Comparison of ENCODE assay signal across 29 cellular contexts in the genomic region with DNA sequence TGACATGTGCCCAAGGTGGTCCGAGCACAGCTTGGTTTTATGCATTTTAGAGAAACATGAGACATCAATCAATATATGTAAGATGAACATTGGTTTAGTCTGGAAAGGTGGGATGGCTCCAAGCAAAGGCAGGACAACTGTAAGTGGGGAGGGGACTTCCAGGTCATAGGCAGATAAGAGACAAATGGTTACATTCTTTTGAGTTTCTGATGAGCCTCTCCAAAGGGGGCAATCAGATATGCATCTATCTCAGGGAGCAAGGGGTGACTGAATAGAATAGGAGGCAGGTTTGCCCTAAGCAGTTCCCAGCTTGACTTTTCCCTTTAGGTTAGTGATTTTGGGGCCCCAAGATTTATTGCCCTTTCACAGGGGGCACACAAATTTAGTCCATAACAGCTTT.
"Had no signal": no experiment of that assay in that cellular context is flagged by ENCODE, and none has a peak within 500 bp of the region (broad histone marks: within the 10 kb centered on the region; RNA-seq: fewer than 3 reads in every experiment).

No MANE protein-coding gene starts in this region.

- H3K27me3 ChIP-seq: ovary, right lobe of liver, thyroid gland, tibial nerve, upper lobe of left lung, vagina had no signal

- DNase-seq: naive B cell; naive thymus-derived CD8-positive, alpha-beta T cell; occipital lobe; ovary; posterior cingulate gyrus; psoas muscle; right cardiac atrium; right lobe of liver; sigmoid colon; small intestine; stimulated activated CD4-positive, alpha-beta T cell treated with anti-CD3 and anti-CD28 coated beads, Interleukin-15, amount 100 ng/mL, for 24 hours; stimulated activated CD4-positive, alpha-beta T cell treated with anti-CD3 and anti-CD28 coated beads, Interleukin-2, amount 100 ng/mL, for 24 hours; stimulated activated CD4-positive, alpha-beta T cell treated with anti-CD3 and anti-CD28 coated beads, Interleukin-2, amount 100 ng/mL, for 48 hours; stimulated activated CD4-positive, alpha-beta T cell treated with anti-CD3 and anti-CD28 coated beads, Interleukin-4, amount 100 ng/mL, for 24 hours; stimulated activated naive B cell treated with anti-CD40 and anti-IgM and Interleukin-4, amounts not matched to agents 10 μg/mL and 1 μg/mL and 100 μg/mL, for 72 hours; stimulated activated naive CD4-positive, alpha-beta T cell treated with Interleukin-2 at 50 U/mL for 16 hours; stomach; thyroid gland; trophoblast cell; upper lobe of left lung had no signal

- H3K4me3 Mint-ChIP-seq: naive B cell; naive thymus-derived CD8-positive, alpha-beta T cell; nephron; neural crest cell; stimulated activated effector memory CD8-positive, alpha-beta T cell treated with anti-CD3 and anti-CD28 coated beads, Interleukin-12 subunit alpha, Interleukin-12 subunit beta, amount 100 ng/mL, for 72 hours; stimulated activated naive B cell treated with anti-CD40 and anti-IgM and Interleukin-4, amounts not matched to agents 10 μg/mL and 1 μg/mL and 100 μg/mL, for 72 hours; stimulated activated naive CD8-positive, alpha-beta T cell treated with anti-CD3 and anti-CD28 coated beads, Interleukin-15, Interleukin-2, amounts not matched to agents 100 ng/mL and 50 ng/mL, for 24 hours had no signal

- H3K9ac ChIP-seq: parathyroid adenoma had no signal

- H3K4me1 Mint-ChIP-seq: naive B cell; nephron; stimulated activated effector memory CD8-positive, alpha-beta T cell treated with anti-CD3 and anti-CD28 coated beads, Interleukin-12 subunit alpha, Interleukin-12 subunit beta, amount 100 ng/mL, for 72 hours; stimulated activated naive B cell treated with anti-CD40 and anti-IgM and Interleukin-4, amounts not matched to agents 10 μg/mL and 1 μg/mL and 100 μg/mL, for 72 hours had no signal

- H3K4me3 ChIP-seq: ovary, psoas muscle, right lobe of liver, sigmoid colon, stomach, thoracic aorta, thyroid gland, tibial nerve, upper lobe of left lung, vagina had no signal

- ATAC-seq: naive thymus-derived CD8-positive, alpha-beta T cell; psoas muscle; right cardiac atrium; right lobe of liver; stimulated activated effector memory CD8-positive, alpha-beta T cell treated with anti-CD3 and anti-CD28 coated beads, Interleukin-12 subunit alpha, Interleukin-12 subunit beta, amount 100 ng/mL, for 72 hours; stimulated activated naive B cell treated with anti-CD40 and anti-IgM and Interleukin-4, amounts not matched to agents 10 μg/mL and 1 μg/mL and 100 μg/mL, for 72 hours had no signal

- H3K27ac Mint-ChIP-seq: naive B cell; naive thymus-derived CD8-positive, alpha-beta T cell; nephron; progenitor cell of endocrine pancreas; stimulated activated effector memory CD8-positive, alpha-beta T cell treated with anti-CD3 and anti-CD28 coated beads, Interleukin-12 subunit alpha, Interleukin-12 subunit beta, amount 100 ng/mL, for 72 hours; stimulated activated naive B cell treated with anti-CD40 and anti-IgM and Interleukin-4, amounts not matched to agents 10 μg/mL and 1 μg/mL and 100 μg/mL, for 72 hours; stimulated activated naive CD8-positive, alpha-beta T cell treated with anti-CD3 and anti-CD28 coated beads, Interleukin-15, Interleukin-2, amounts not matched to agents 100 ng/mL and 50 ng/mL, for 24 hours had no signal

- H3K9me3 Mint-ChIP-seq: naive thymus-derived CD8-positive, alpha-beta T cell; nephron; neural crest cell; stimulated activated effector memory CD8-positive, alpha-beta T cell treated with anti-CD3 and anti-CD28 coated beads, Interleukin-12 subunit alpha, Interleukin-12 subunit beta, amount 100 ng/mL, for 72 hours; stimulated activated naive B cell treated with anti-CD40 and anti-IgM and Interleukin-4, amounts not matched to agents 10 μg/mL and 1 μg/mL and 100 μg/mL, for 72 hours; stimulated activated naive CD8-positive, alpha-beta T cell treated with anti-CD3 and anti-CD28 coated beads, Interleukin-15, Interleukin-2, amounts not matched to agents 100 ng/mL and 50 ng/mL, for 24 hours had no signal

- H3K36me3 Mint-ChIP-seq: naive B cell; naive thymus-derived CD8-positive, alpha-beta T cell; stimulated activated effector memory CD8-positive, alpha-beta T cell treated with anti-CD3 and anti-CD28 coated beads, Interleukin-12 subunit alpha, Interleukin-12 subunit beta, amount 100 ng/mL, for 72 hours; stimulated activated naive B cell treated with anti-CD40 and anti-IgM and Interleukin-4, amounts not matched to agents 10 μg/mL and 1 μg/mL and 100 μg/mL, for 72 hours had no signal

- H3K79me2 ChIP-seq: parathyroid adenoma had no signal

- H3K27ac ChIP-seq: ovary, parathyroid adenoma, psoas muscle, right lobe of liver, sigmoid colon, stomach, thoracic aorta, thyroid gland, tibial nerve, upper lobe of left lung, vagina had no signal

- H3K36me3 ChIP-seq: ovary, right lobe of liver, sigmoid colon, stomach, thoracic aorta, thyroid gland, tibial nerve, upper lobe of left lung, vagina had no signal

- H3K4me1 ChIP-seq: parathyroid adenoma, psoas muscle, right lobe of liver, sigmoid colon, stomach, thyroid gland, upper lobe of left lung, vagina had no signal
